In the genomic region with DNA sequence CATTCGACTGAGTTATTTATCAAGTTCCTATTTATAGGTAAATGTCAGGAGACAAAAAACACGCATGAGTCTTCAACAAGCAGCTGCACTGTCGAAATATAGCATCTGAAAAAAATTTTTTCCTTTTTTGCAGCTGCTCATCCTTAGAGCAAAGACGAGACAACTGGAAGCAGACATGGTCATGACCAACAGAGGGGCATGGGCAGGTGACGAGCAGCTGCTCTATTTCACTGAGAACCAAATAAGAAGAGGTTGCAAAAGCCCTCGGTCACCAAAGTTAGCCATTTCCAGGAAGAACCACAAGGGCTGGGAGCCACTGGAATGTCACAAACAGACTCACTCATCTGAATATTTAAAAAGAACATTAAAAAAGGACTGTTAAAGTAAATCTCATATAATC, we compare ENCODE assay signal across 22 cellular contexts. TPM values are rescaled to one million over a fixed set of nuclear protein-coding genes. Genes with fewer than 3 reads are reported as not detected.
DNase-seq lines count a peak whose midpoint lies in the region; ATAC-seq and TF ChIP-seq lines count a peak whose summit lies in the region.
"Had no signal": no experiment of that assay in that cellular context is flagged by ENCODE, and none has a peak within 500 bp of the region (broad histone marks: within the 10 kb centered on the region; RNA-seq: fewer than 3 reads in every experiment).

No MANE protein-coding gene starts in this region.

- H3K4me1 ChIP-seq in ACC112 (ENCODE audit: control insufficient read depth, insufficient read depth, low read length, unreplicated experiment): peaks cover 14% of the 10 kb centered on the region
- H3K4me1 ChIP-seq: adrenal gland, suprapubic skin had no signal

- POLR2A ChIA-PET in RWPE1 (lab: Yijun Ruan, JAX; ENCODE audit: low non-redundant PET): no interaction called here

- peak; percentile 99 for DNase-seq in LHCN-M2 (ENCODE audit: low read depth)
- DNase-seq in SHP77 (lab: John Stamatoyannopoulos, UW): peak; percentile 90 to 93
- DNase-seq in kidney tubule cell (ENCODE audit: low spot score): peak; percentile 3
- DNase-seq in HK-2 (ENCODE audit: unreplicated experiment): no peak
- no peak for DNase-seq in RWPE1 (ENCODE audit: low spot score)
- DNase-seq: ACHN; activated effector memory CD4-positive, alpha-beta T cell treated with anti-CD3 and anti-CD28 coated beads, Interleukin-2, amount 50 U/mL, for 16 hours; adrenal gland; CD4-positive, CD25-positive, alpha-beta regulatory T cell; central memory CD4-positive, alpha-beta T cell; DND-41; IMR-90; left colon; midbrain; NCI-H187; NCI-H510A; SK-N-SH had no signal

- no peak overlapping the region for H3K4me3 ChIP-seq in ACC112 (ENCODE audit: low read depth, low read length)
- H3K4me3 ChIP-seq: adrenal gland, suprapubic skin had no signal

- no peak for ATAC-seq in HG03108 (IDR thresholded peaks at IDR 0.05; ENCODE audit: unreplicated experiment)
- no peak for ATAC-seq in HG03097 (IDR thresholded peaks at IDR 0.05; ENCODE audit: low FRiP score, unreplicated experiment)
- ATAC-seq: esophagus mucosa, left colon had no signal

- H3K27me3 ChIP-seq in ACC112 (ENCODE audit: insufficient read depth, low read length): no peaks in the 10 kb centered on the region
- H3K27me3 ChIP-seq: adrenal gland, suprapubic skin had no signal

- no peak overlapping the region for H2AFZ ChIP-seq in ACC112 (ENCODE audit: low read length, unreplicated experiment)

- no peaks in the 10 kb centered on the region for H3K36me3 ChIP-seq in ACC112 (ENCODE audit: insufficient read depth, low read length)
- H3K36me3 ChIP-seq: adrenal gland, suprapubic skin had no signal

- H3K27ac ChIP-seq in ACC112 (ENCODE audit: low read depth, low read length) (peak overlapping the region; percentile 55), RWPE1 (no peak overlapping the region)
- H3K27ac ChIP-seq: adrenal gland, suprapubic skin had no signal

- CTCF ChIA-PET in RWPE1 (lab: Yijun Ruan, JAX): no interaction called here

- no peaks in the 10 kb centered on the region for H3K79me2 ChIP-seq in ACC112 (ENCODE audit: control insufficient read depth, insufficient read depth, low read length, unreplicated experiment)

- TF ChIP-seq CTCF in RWPE1 (conservative IDR thresholded peaks at IDR 0.05; ENCODE audit: low read depth): no peak

RNA-seq across cellular contexts. Expression of gene SOHLH2, which starts 22.2 kb away (rescaled TPM):
- total RNA-seq in LHCN-M2 (2014; rRNA removed): 2.8 and 5.9 TPM in 2 replicates
- polyA plus RNA-seq in LHCN-M2 (2012): 1.2 TPM
- total RNA-seq: CD4-positive, CD25-positive, alpha-beta regulatory T cell; left colon had no signal
- polyA plus RNA-seq: CD4-positive, CD25-positive, alpha-beta regulatory T cell had no signal

Comparison
In these comparisons a context has a peak if more than half of its experiments do, and no peak if none do; other contexts are left out.
1. DNase-seq: peak in LHCN-M2 (single experiment), SHP77 (2 of 2) and kidney tubule cell (single experiment); none in HK-2 (single experiment) and RWPE1 (single experiment).